ENCODE assay signal across 8 cellular contexts in genomic region chr2:237968048-237968862, GRCh38. TPM values are rescaled to one million over a fixed set of nuclear protein-coding genes. Genes with fewer than 3 reads are reported as not detected.
A peak's percentile ranks its signal among the peaks of the same experiment; 100 is the strongest.
DNase-seq lines count a peak whose midpoint lies in the region; ATAC-seq, FAIRE-seq and TF ChIP-seq lines count a peak whose summit lies in the region.

No MANE protein-coding gene starts in this region.

- H3K9ac ChIP-seq in subcutaneous abdominal adipose tissue (ENCODE audit: low read length in 5 of 5), result peak overlapping the region; percentile 48 to 97 (median 84)

- H3K9me3 Mint-ChIP-seq in activated CD4-positive, alpha-beta memory T cell treated with anti-CD3 and anti-CD28 coated beads, Interleukin-2, amount 10 ng/mL, durations not matched to agents 7 days and 5 days, result peaks cover 3% of the 10 kb centered on the region

- peaks cover 0 to 3% (median under 1%) of the 10 kb centered on the region in 5 donors for H3K36me3 ChIP-seq in subcutaneous abdominal adipose tissue (ENCODE audit: control insufficient read depth in 5 of 5, insufficient read depth in 5 of 5, low read length in 5 of 5)

- no peak for FAIRE-seq in H54 (lab: Jason Lieb, UNC)

- peaks cover 39% of the 10 kb centered on the region for H3K4me1 Mint-ChIP-seq in activated CD4-positive, alpha-beta memory T cell treated with anti-CD3 and anti-CD28 coated beads, Interleukin-2, amount 10 ng/mL, durations not matched to agents 7 days and 5 days

- H3K36me3 Mint-ChIP-seq in activated CD4-positive, alpha-beta memory T cell treated with anti-CD3 and anti-CD28 coated beads, Interleukin-2, amount 10 ng/mL, durations not matched to agents 7 days and 5 days (ENCODE audit: low read depth), result peaks cover 22% of the 10 kb centered on the region

- peak; percentile 69 for DNase-seq in D341Med (ENCODE audit: low spot score)
- peak; percentile 78 for DNase-seq in LHCN-M2 (ENCODE audit: low read depth)
- peak; percentile 61 for DNase-seq in activated CD4-positive, alpha-beta memory T cell treated with anti-CD3 and anti-CD28 coated beads, Interleukin-2, amount 10 ng/mL, durations not matched to agents 7 days and 5 days
- peak; percentile 68 for DNase-seq in epithelial cell of esophagus (ENCODE audit: low read depth)
- peak; percentile 63 for DNase-seq in mucosa of gallbladder (ENCODE audit: low spot score)
- DNase-seq in H54 (ENCODE audit: insufficient read length, low spot score), result no peak

- CTCF ChIA-PET in activated CD4-positive, alpha-beta memory T cell treated with anti-CD3 and anti-CD28 coated beads, Interleukin-2, amount 10 ng/mL, durations not matched to agents 7 days and 5 days (lab: Charles Lee), result interaction anchor here (0.7 to 1.7 kb wide), 9 partner anchors 14 to 320 kb away, joined by 3 to 7 read pairs (median 4); partner anchors contain the start of gene PER2

- peaks cover 13 to 43% (median 31%) of the 10 kb centered on the region in 5 donors for H3K4me1 ChIP-seq in subcutaneous abdominal adipose tissue (ENCODE audit: control insufficient read depth in 5 of 5, insufficient read depth in 5 of 5, low read length in 5 of 5)

- peak overlapping the region; percentile 76 for H3K4me3 Mint-ChIP-seq in activated CD4-positive, alpha-beta memory T cell treated with anti-CD3 and anti-CD28 coated beads, Interleukin-2, amount 10 ng/mL, durations not matched to agents 7 days and 5 days

- peak; percentile 47 for ATAC-seq in GM21515 (IDR thresholded peaks at IDR 0.05; ENCODE audit: unreplicated experiment)

- H3K27me3 Mint-ChIP-seq in activated CD4-positive, alpha-beta memory T cell treated with anti-CD3 and anti-CD28 coated beads, Interleukin-2, amount 10 ng/mL, durations not matched to agents 7 days and 5 days, result peaks cover 2% of the 10 kb centered on the region

- POLR2A ChIA-PET in activated CD4-positive, alpha-beta memory T cell treated with anti-CD3 and anti-CD28 coated beads, Interleukin-2, amount 10 ng/mL, durations not matched to agents 7 days and 5 days (lab: Charles Lee), result interaction anchor here (0.6 to 2.9 kb wide), 5 partner anchors 26 to 295 kb away, joined by 3 to 16 read pairs (median 3); no protein-coding TSS in a partner anchor

- H3K9me3 ChIP-seq in subcutaneous abdominal adipose tissue (ENCODE audit: control insufficient read depth in 5 of 5, low read length in 5 of 5), result no peaks in the 10 kb centered on the region

- no peak for TF ChIP-seq CTCF in epithelial cell of esophagus (IDR thresholded peaks at IDR 0.05; ENCODE audit: insufficient read depth, low read depth, low read length, missing control alignments)

- peak overlapping the region; percentile 62 for H3K27ac Mint-ChIP-seq in activated CD4-positive, alpha-beta memory T cell treated with anti-CD3 and anti-CD28 coated beads, Interleukin-2, amount 10 ng/mL, durations not matched to agents 7 days and 5 days

- H3K4me3 ChIP-seq in epithelial cell of esophagus (ENCODE audit: low read length) (peak overlapping the region; percentile 70), subcutaneous abdominal adipose tissue (ENCODE audit: low read depth in 1 of 5, low read length in 5 of 5) (peak overlapping the region; percentile 71 to 95 (median 90))

- H3K27ac ChIP-seq in subcutaneous abdominal adipose tissue (ENCODE audit: low read depth, low read length), result no peak overlapping the region

- H3K27me3 ChIP-seq in subcutaneous abdominal adipose tissue (ENCODE audit: control insufficient read depth in 5 of 5, insufficient read depth in 4 of 5, low read length in 5 of 5), result no peaks in the 10 kb centered on the region

- TF ChIP-seq POLR2A in H54 (IDR thresholded peaks at IDR 0.05; ENCODE audit: low read depth, low read length), result no peak

RNA-seq across cellular contexts. Expression of gene UBE2F, which starts 1.4 kb away (rescaled TPM):
- 56.8 and 62.2 TPM in 2 replicates for total RNA-seq in LHCN-M2 (2014; rRNA removed)
- polyA plus RNA-seq in LHCN-M2 (2012), result 69.2 TPM
- total RNA-seq in activated CD4-positive, alpha-beta memory T cell treated with anti-CD3 and anti-CD28 coated beads, Interleukin-2, amount 10 ng/mL, durations not matched to agents 7 days and 5 days, result 10 to 100 TPM; 77.5 to 82.7 TPM
- total RNA-seq in mucosa of gallbladder, result 48.5 TPM
